In the genomic region with DNA sequence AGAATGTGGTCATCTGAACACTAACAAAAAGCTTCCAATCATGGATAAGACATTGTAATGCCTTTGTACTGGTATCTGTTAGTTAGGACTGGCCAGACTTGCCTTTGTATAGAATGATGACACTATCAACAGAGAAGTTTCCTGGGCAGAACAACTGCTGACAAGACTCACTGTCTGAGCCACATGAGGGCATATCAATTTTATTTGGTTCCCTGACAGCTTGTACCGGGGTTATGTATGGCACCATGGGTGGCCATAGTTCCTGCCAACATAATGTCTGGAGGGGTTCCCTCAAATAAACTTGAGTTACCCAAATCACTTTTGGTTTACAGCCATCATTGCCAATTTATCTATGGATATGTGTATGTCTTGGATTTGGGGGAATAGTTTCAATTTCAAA, we compare ENCODE assay signal across 25 cellular contexts.
"Had no signal": no experiment of that assay in that cellular context is flagged by ENCODE, and none has a peak within 500 bp of the region (broad histone marks: within the 10 kb centered on the region; RNA-seq: fewer than 3 reads in every experiment).

No MANE protein-coding gene starts in this region.

- H3K4me3 ChIP-seq: colonic mucosa, esophagus squamous epithelium, gastrocnemius medialis, heart right ventricle, left lung, lower lobe of right lung, mucosa of descending colon had no signal

- H3K9me3 ChIP-seq: colonic mucosa, esophagus squamous epithelium, gastrocnemius medialis, heart right ventricle, left lung, lower lobe of right lung, mucosa of descending colon had no signal

- H3K36me3 ChIP-seq: colonic mucosa, esophagus squamous epithelium, gastrocnemius medialis, left lung, lower lobe of right lung had no signal

- DNase-seq: colonic mucosa; cortex of kidney; effector CD8-positive, alpha-beta T cell; effector memory CD8-positive, alpha-beta T cell; endodermal cell; erythroblast; esophagus squamous epithelium; foreskin fibroblast; foreskin melanocyte; gastrocnemius medialis; glutamatergic neuron; head of caudate nucleus; heart right ventricle; hippocampal formation; left cardiac atrium; left lung; left ventricle myocardium superior; lower lobe of right lung; mesenchymal stem cell; mucosa of descending colon had no signal

- H3K27ac ChIP-seq: colonic mucosa, epithelial cell of prostate, esophagus squamous epithelium, gastrocnemius medialis, heart right ventricle, left lung, lower lobe of right lung had no signal

- H3K27me3 ChIP-seq: colonic mucosa, esophagus squamous epithelium, gastrocnemius medialis, heart right ventricle, left lung had no signal

- FAIRE-seq: endometrium, islet of Langerhans, keratinocyte had no signal

- ATAC-seq: effector memory CD8-positive, alpha-beta T cell; esophagus mucosa; gastrocnemius medialis; heart right ventricle; left cardiac atrium; left lung; left ventricle myocardium superior; lower lobe of right lung; mucosa of descending colon had no signal

- H3K4me1 ChIP-seq: colonic mucosa, gastrocnemius medialis had no signal
